In genomic region chr5:150208187-150209015, GRCh38 we compare ENCODE assay signal across 14 cellular contexts. TPM values are rescaled to one million over a fixed set of nuclear protein-coding genes. Genes with fewer than 3 reads are reported as not detected.
A peak's percentile ranks its signal among the peaks of the same experiment; 100 is the strongest.
DNase-seq lines count a peak whose midpoint lies in the region; ATAC-seq and TF ChIP-seq lines count a peak whose summit lies in the region.
"Had no signal": no experiment of that assay in that cellular context is flagged by ENCODE, and none has a peak within 500 bp of the region (broad histone marks: within the 10 kb centered on the region; RNA-seq: fewer than 3 reads in every experiment).

No MANE protein-coding gene starts in this region.

- peak overlapping the region; percentile 42 for H3K4me3 Mint-ChIP-seq in activated naive CD4-positive, alpha-beta T cell treated with anti-CD3 and anti-CD28 coated beads, Interleukin-2, amount 50 U/mL, for 24 hours
- H3K4me3 Mint-ChIP-seq in activated naive CD4-positive, alpha-beta T cell treated with anti-CD3 and anti-CD28 coated beads for 36 hours = no peak overlapping the region
- H3K4me3 Mint-ChIP-seq in activated naive CD8-positive, alpha-beta T cell treated with anti-CD3 and anti-CD28 coated beads, Interleukin-2, amount 10 ng/mL, durations not matched to agents 7 days and 5 days = peak overlapping the region; percentile 65
- H3K4me3 Mint-ChIP-seq: activated B cell treated with CpG ODN at 0.5 μM for 24 hours had no signal

- no peaks in the 10 kb centered on the region for H3K36me3 ChIP-seq in psoas muscle (ENCODE audit: insufficient read depth in 1 of 2, low read depth in 1 of 2)
- H3K36me3 ChIP-seq: left lung had no signal

- peaks cover 8% of the 10 kb centered on the region for H3K27me3 Mint-ChIP-seq in activated naive CD4-positive, alpha-beta T cell treated with anti-CD3 and anti-CD28 coated beads, Interleukin-2, amount 50 U/mL, for 24 hours
- peaks cover 8% of the 10 kb centered on the region for H3K27me3 Mint-ChIP-seq in activated naive CD4-positive, alpha-beta T cell treated with anti-CD3 and anti-CD28 coated beads for 36 hours (ENCODE audit: low read depth)
- H3K27me3 Mint-ChIP-seq in activated naive CD8-positive, alpha-beta T cell treated with anti-CD3 and anti-CD28 coated beads, Interleukin-2, amount 10 ng/mL, durations not matched to agents 7 days and 5 days = peaks cover 30% of the 10 kb centered on the region

- TF ChIP-seq CTCF in psoas muscle (IDR thresholded peaks at IDR 0.05) = no peak
- no peak for TF ChIP-seq CTCF in GM13977 (IDR thresholded peaks at IDR 0.05; ENCODE audit: extremely low read depth, insufficient read depth, missing control alignments)

- H3K27me3 ChIP-seq in psoas muscle (ENCODE audit: insufficient read depth in 3 of 3, low read length in 2 of 3) = no peaks in the 10 kb centered on the region

- H3K9me3 ChIP-seq in psoas muscle = no peaks in the 10 kb centered on the region
- H3K9me3 ChIP-seq: left lung had no signal

- H3K4me3 ChIP-seq in psoas muscle = no peak overlapping the region
- H3K4me3 ChIP-seq: left lung had no signal

- peaks cover 18% of the 10 kb centered on the region for H3K4me1 Mint-ChIP-seq in activated naive CD4-positive, alpha-beta T cell treated with anti-CD3 and anti-CD28 coated beads, Interleukin-2, amount 50 U/mL, for 24 hours
- peaks cover 12% of the 10 kb centered on the region for H3K4me1 Mint-ChIP-seq in activated naive CD4-positive, alpha-beta T cell treated with anti-CD3 and anti-CD28 coated beads for 36 hours (ENCODE audit: low read depth)
- H3K4me1 Mint-ChIP-seq in activated naive CD8-positive, alpha-beta T cell treated with anti-CD3 and anti-CD28 coated beads, Interleukin-2, amount 10 ng/mL, durations not matched to agents 7 days and 5 days = peaks cover 32% of the 10 kb centered on the region

- ATAC-seq in activated naive CD8-positive, alpha-beta T cell treated with anti-CD3 and anti-CD28 coated beads, Interleukin-2, amount 10 ng/mL, durations not matched to agents 7 days and 5 days (ENCODE audit: low read depth) = no peak
- ATAC-seq in HG03378 (IDR thresholded peaks at IDR 0.05; ENCODE audit: unreplicated experiment) (no peak), psoas muscle (no peak)
- ATAC-seq: sciatic nerve had no signal

- DNase-seq in activated naive CD4-positive, alpha-beta T cell treated with anti-CD3 and anti-CD28 coated beads for 36 hours = no peak
- DNase-seq in activated naive CD8-positive, alpha-beta T cell treated with anti-CD3 and anti-CD28 coated beads, Interleukin-2, amount 10 ng/mL, durations not matched to agents 7 days and 5 days = no peak
- DNase-seq in glomerular visceral epithelial cell (ENCODE audit: extremely low spot score) = peak; percentile 66
- no peak for DNase-seq in activated CD4-positive, CD25-positive, alpha-beta regulatory T cell treated with anti-CD3 and anti-CD28 coated beads, Interleukin-2, amount 50 U/mL, for 72 hours
- no peak for DNase-seq in psoas muscle
- DNase-seq in GM13977 (ENCODE audit: low spot score) = no peak
- DNase-seq: activated B cell treated with CpG ODN at 0.5 μM for 24 hours; activated naive CD4-positive, alpha-beta T cell; NCI-H2081 had no signal

- in situ Hi-C loops in GM13977 (cut with MboI; ENCODE audit: low pct_unique_long_range_greater_than_20kb, low sequenced_read_pairs, unreplicated experiment) = loop anchor here (25.0 kb wide), 1 partner anchor 571 kb away; no protein-coding TSS in a partner anchor

- 78 to 85% (median 82%) methylated on average over 14 of the region's 14 CpGs for WGBS in psoas muscle, 3 donors

- H3K27ac Mint-ChIP-seq in activated naive CD4-positive, alpha-beta T cell treated with anti-CD3 and anti-CD28 coated beads, Interleukin-2, amount 50 U/mL, for 24 hours = no peak overlapping the region
- H3K27ac Mint-ChIP-seq in activated naive CD4-positive, alpha-beta T cell treated with anti-CD3 and anti-CD28 coated beads for 36 hours = no peak overlapping the region
- peak overlapping the region; percentile 72 for H3K27ac Mint-ChIP-seq in activated naive CD8-positive, alpha-beta T cell treated with anti-CD3 and anti-CD28 coated beads, Interleukin-2, amount 10 ng/mL, durations not matched to agents 7 days and 5 days
- H3K27ac Mint-ChIP-seq: activated B cell treated with CpG ODN at 0.5 μM for 24 hours had no signal

- intact Hi-C loops in activated naive CD4-positive, alpha-beta T cell treated with anti-CD3 and anti-CD28 coated beads for 36 hours (cut with micrococcal nuclease) = no loop called here
- intact Hi-C loops in psoas muscle (cut with DNase I) = no loop called here

- POLR2A ChIA-PET in activated naive CD8-positive, alpha-beta T cell treated with anti-CD3 and anti-CD28 coated beads, Interleukin-2, amount 10 ng/mL, durations not matched to agents 7 days and 5 days (lab: Charles Lee) = interaction anchor here (2.7 kb wide), 1 partner anchor 54 kb away, joined by 10 read pairs; the partner anchor contains the start of gene PDGFRB

- CTCF ChIA-PET in activated naive CD4-positive, alpha-beta T cell treated with anti-CD3 and anti-CD28 coated beads for 36 hours (lab: Charles Lee) = interaction anchor here (1.0 kb wide), 2 partner anchors 8 to 82 kb away, joined by 3 to 4 read pairs; no protein-coding TSS in a partner anchor

- H3K9me3 Mint-ChIP-seq in activated naive CD4-positive, alpha-beta T cell treated with anti-CD3 and anti-CD28 coated beads, Interleukin-2, amount 50 U/mL, for 24 hours = no peaks in the 10 kb centered on the region
- H3K9me3 Mint-ChIP-seq in activated naive CD4-positive, alpha-beta T cell treated with anti-CD3 and anti-CD28 coated beads for 36 hours = no peaks in the 10 kb centered on the region
- H3K9me3 Mint-ChIP-seq in activated naive CD8-positive, alpha-beta T cell treated with anti-CD3 and anti-CD28 coated beads, Interleukin-2, amount 10 ng/mL, durations not matched to agents 7 days and 5 days = no peaks in the 10 kb centered on the region
- H3K9me3 Mint-ChIP-seq: activated B cell treated with CpG ODN at 0.5 μM for 24 hours had no signal

- no peaks in the 10 kb centered on the region for H3K36me3 Mint-ChIP-seq in activated naive CD4-positive, alpha-beta T cell treated with anti-CD3 and anti-CD28 coated beads, Interleukin-2, amount 50 U/mL, for 24 hours
- no peaks in the 10 kb centered on the region for H3K36me3 Mint-ChIP-seq in activated naive CD4-positive, alpha-beta T cell treated with anti-CD3 and anti-CD28 coated beads for 36 hours (ENCODE audit: low read depth)
- H3K36me3 Mint-ChIP-seq in activated naive CD8-positive, alpha-beta T cell treated with anti-CD3 and anti-CD28 coated beads, Interleukin-2, amount 10 ng/mL, durations not matched to agents 7 days and 5 days = no peaks in the 10 kb centered on the region

- no peak overlapping the region for H3K27ac ChIP-seq in psoas muscle
- H3K27ac ChIP-seq: left lung had no signal

- no peaks in the 10 kb centered on the region for H3K4me1 ChIP-seq in psoas muscle
- H3K4me1 ChIP-seq: left lung had no signal

RNA-seq across cellular contexts. Expression of gene SLC6A7, which starts 18.5 kb away (rescaled TPM):
- not detected for total RNA-seq in activated naive CD4-positive, alpha-beta T cell treated with anti-CD3 and anti-CD28 coated beads for 36 hours
- total RNA-seq in activated naive CD8-positive, alpha-beta T cell treated with anti-CD3 and anti-CD28 coated beads, Interleukin-2, amount 10 ng/mL, durations not matched to agents 7 days and 5 days = not detected
- total RNA-seq in psoas muscle = not detected
- polyA plus RNA-seq in psoas muscle = not detected
- total RNA-seq: activated B cell treated with CpG ODN at 0.5 μM for 24 hours, left lung, sciatic nerve had no signal
- polyA plus RNA-seq: AG04450 had no signal

RNA-seq across cellular contexts. Expression of gene CDX1, which starts 41.8 kb away (rescaled TPM):
- total RNA-seq in activated naive CD4-positive, alpha-beta T cell treated with anti-CD3 and anti-CD28 coated beads for 36 hours = not detected
- not detected for total RNA-seq in activated naive CD8-positive, alpha-beta T cell treated with anti-CD3 and anti-CD28 coated beads, Interleukin-2, amount 10 ng/mL, durations not matched to agents 7 days and 5 days
- total RNA-seq in psoas muscle = not detected
- polyA plus RNA-seq in psoas muscle = under 1 TPM in 2 of 3 donors, not detected in 1; 0.06 to 0.08 TPM
- total RNA-seq: activated B cell treated with CpG ODN at 0.5 μM for 24 hours, sciatic nerve had no signal

RNA-seq across cellular contexts. Expression of gene PDGFRB, which starts 52.8 kb away (rescaled TPM):
- total RNA-seq in activated naive CD4-positive, alpha-beta T cell treated with anti-CD3 and anti-CD28 coated beads for 36 hours = 1 to 10 TPM in 1 of 2 experiments, under 1 TPM in 1; 0.14 to 1.0 TPM
- 10 to 100 TPM; 33.4 to 41.5 TPM for total RNA-seq in activated naive CD8-positive, alpha-beta T cell treated with anti-CD3 and anti-CD28 coated beads, Interleukin-2, amount 10 ng/mL, durations not matched to agents 7 days and 5 days
- total RNA-seq in psoas muscle = 10 to 100 TPM; 34.0 to 56.0 (median 39.1) TPM
- 10 to 100 TPM; 14.6 to 19.9 (median 19.2) TPM for polyA plus RNA-seq in psoas muscle

Comparison
In these comparisons a context has a peak if more than half of its experiments do, and no peak if none do; other contexts are left out.
1. RNA of gene PDGFRB, which starts 52.8 kb away (total RNA-seq): 33.4 to 41.5 TPM in activated naive CD8-positive, alpha-beta T cell treated with anti-CD3 and anti-CD28 coated beads, Interleukin-2, amount 10 ng/mL, durations not matched to agents 7 days and 5 days and 34.0 to 56.0 TPM in psoas muscle; 0.14 to 1.0 TPM in activated naive CD4-positive, alpha-beta T cell treated with anti-CD3 and anti-CD28 coated beads for 36 hours; every median in the first group is over 10 times any median in the second.